ENCODE assay signal across 17 cellular contexts in genomic region chr4:138666366-138666765, GRCh38.
DNase-seq lines count a peak whose midpoint lies in the region; ATAC-seq, FAIRE-seq and TF ChIP-seq lines count a peak whose summit lies in the region.
"Had no signal": no experiment of that assay in that cellular context is flagged by ENCODE, and none has a peak within 500 bp of the region (broad histone marks: within the 10 kb centered on the region; RNA-seq: fewer than 3 reads in every experiment).

No MANE protein-coding gene starts in this region.

- no peaks in the 10 kb centered on the region for H3K27me3 ChIP-seq in IMR-90 (ENCODE audit: control insufficient read depth, insufficient read depth, low read length)
- H3K27me3 ChIP-seq in mesenchymal stem cell (ENCODE audit: control insufficient read depth in 1 of 2, insufficient read depth in 1 of 2, low read length in 2 of 2): no peaks in the 10 kb centered on the region
- H3K27me3 ChIP-seq: SJSA1 had no signal

- H2AK5ac ChIP-seq in IMR-90 (ENCODE audit: low read depth, low read length) (0 out of 2 replicates have a peak overlapping the region, but pooled peaks have one; percentile 26), mesenchymal stem cell (ENCODE audit: low read length, severe bottlenecking) (peak overlapping the region; percentile 7)

- peak; percentile 8 for DNase-seq in Daoy (ENCODE audit: low read depth)
- DNase-seq in IMR-90: no peak
- DNase-seq in RCC 7860 (ENCODE audit: low spot score): peak; percentile 10
- DNase-seq in mesenchymal stem cell: no peak
- no peak for DNase-seq in activated CD8-positive, alpha-beta memory T cell treated with anti-CD3 and anti-CD28 coated beads, Interleukin-2, amount 50 U/mL, for 48 hours
- DNase-seq: Caco-2; CD4-positive, CD25-positive, alpha-beta regulatory T cell; DMS53; GOT3; NCI-H1930; NCI-H526 treated with DMSO at 0.1 percent for 48 hours; T-helper 2 cell had no signal

- no peak overlapping the region for H3K14ac ChIP-seq in IMR-90 (replicated peaks; ENCODE audit: low read depth, low read length)
- peak overlapping the region in 1 of 2 experiments; percentile 79 for H3K14ac ChIP-seq in mesenchymal stem cell (ENCODE audit: low read length in 2 of 2)

- in situ Hi-C loops in IMR-90 (cut with MboI; ENCODE audit: low sequenced_read_pairs): no loop called here

- no peaks in the 10 kb centered on the region for H4K20me1 ChIP-seq in IMR-90 (ENCODE audit: insufficient read depth, low read length)

- ATAC-seq in IMR-90 (ENCODE audit: low read depth) (no peak), GM21737 (IDR thresholded peaks at IDR 0.05; ENCODE audit: unreplicated experiment) (no peak), GM19467 (IDR thresholded peaks at IDR 0.05; ENCODE audit: unreplicated experiment) (no peak)

- peaks cover 8% of the 10 kb centered on the region for H3K4me1 ChIP-seq in IMR-90 (ENCODE audit: control insufficient read depth, insufficient read depth, low read length)
- peaks cover 16% of the 10 kb centered on the region for H3K4me1 ChIP-seq in mesenchymal stem cell (ENCODE audit: control insufficient read depth, insufficient read depth, low read depth, low read length)
- H3K4me1 ChIP-seq: Caco-2 had no signal

- no peak overlapping the region for H2BK20ac ChIP-seq in IMR-90 (ENCODE audit: low read depth, low read length)

- peaks cover 7% of the 10 kb centered on the region; the same call in 1 of the 2 replicates for H3K9me1 ChIP-seq in IMR-90 (ENCODE audit: insufficient read depth, low read length)

- no TSS peak for BruUV-seq in IMR-90 (replicated peaks; lab: Mats Ljungman, UMichigan)

- H3K18ac ChIP-seq in IMR-90 (ENCODE audit: low read depth, low read length) (no peak overlapping the region), mesenchymal stem cell (ENCODE audit: low read depth in 1 of 2, low read length in 2 of 2) (no peak overlapping the region)

- intact Hi-C loops in IMR-90 (cut with micrococcal nuclease): no loop called here

- WGBS in IMR-90 (ENCODE audit: extremely low coverage in 2 of 2, insufficient read length in 1 of 2), 2 experiments: 77% methylated on average over 4 of the region's 6 CpGs; no CpG with 5 or more reads in 1 of the 2 experiments
- 92% methylated on average over 6 of the region's 6 CpGs for WGBS in mesenchymal stem cell

- TF ChIP-seq POLR2A in IMR-90 (IDR thresholded peaks at IDR 0.05; ENCODE audit: low read depth, low read length): no peak

- H2BK12ac ChIP-seq in mesenchymal stem cell (ENCODE audit: low read length in 2 of 2): no peak overlapping the region

- CTCF ChIA-PET in IMR-90 (lab: Yijun Ruan, JAX): no interaction called here

- no peak overlapping the region for H2AK9ac ChIP-seq in IMR-90 (replicated peaks; ENCODE audit: low read depth, low read length, poor library complexity)

- H3K9me3 ChIP-seq in IMR-90 (ENCODE audit: control insufficient read depth, insufficient read depth, low read length) (no peaks in the 10 kb centered on the region), mesenchymal stem cell (ENCODE audit: control insufficient read depth, low read length) (no peaks in the 10 kb centered on the region)
- H3K9me3 ChIP-seq: Caco-2, SJSA1 had no signal

- no peak overlapping the region for H2BK15ac ChIP-seq in IMR-90 (ENCODE audit: low read depth, low read length)
- no peak overlapping the region for H2BK15ac ChIP-seq in mesenchymal stem cell (ENCODE audit: low read depth, poor library complexity, severe bottlenecking)

- H2AFZ ChIP-seq in IMR-90 (replicated peaks; ENCODE audit: low read length, poor library complexity): peak overlapping the region; percentile 10
- no peak overlapping the region for H2AFZ ChIP-seq in mesenchymal stem cell (ENCODE audit: low read depth, low read length)

- no peak for TF ChIP-seq RAD21 in IMR-90 (IDR thresholded peaks at IDR 0.05; ENCODE audit: low read length)

- FAIRE-seq in RCC 7860 (lab: Jason Lieb, UNC): no peak

- H3K4me2 ChIP-seq in IMR-90 (ENCODE audit: low read depth, low read length) (no peak overlapping the region), mesenchymal stem cell (ENCODE audit: low read length, poor library complexity, severe bottlenecking) (no peak overlapping the region)
- H3K4me2 ChIP-seq: KMS-11 had no signal

- H2BK120ac ChIP-seq in IMR-90 (ENCODE audit: low read depth, low read length) (no peak overlapping the region; the same call in 1 of the 2 replicates), mesenchymal stem cell (ENCODE audit: low read depth, low read length) (no peak overlapping the region)

- no peak overlapping the region for H2BK5ac ChIP-seq in IMR-90 (ENCODE audit: low read depth, low read length, poor library complexity, severe bottlenecking)
- H2BK5ac ChIP-seq in mesenchymal stem cell (ENCODE audit: low read depth, low read length, poor library complexity, severe bottlenecking): no peak overlapping the region

- POLR2A ChIA-PET in IMR-90 (lab: Charles Lee; ENCODE audit: unreplicated experiment): no interaction called here

- H3K9ac ChIP-seq in IMR-90 (ENCODE audit: low read depth, low read length) (no peak overlapping the region), mesenchymal stem cell (ENCODE audit: low read length) (no peak overlapping the region)
- H3K9ac ChIP-seq: KMS-11 had no signal

- H3K27ac ChIP-seq in IMR-90 (ENCODE audit: insufficient read depth, low read length) (no peak overlapping the region), mesenchymal stem cell (ENCODE audit: low read length, poor library complexity, severe bottlenecking) (no peak overlapping the region)
- H3K27ac ChIP-seq: KMS-11, RWPE1, SJSA1 had no signal

- H3K4ac ChIP-seq in IMR-90 (ENCODE audit: low read depth, low read length): no peak overlapping the region; the same call in 1 of the 2 replicates
- H3K4ac ChIP-seq in mesenchymal stem cell (ENCODE audit: low read depth in 1 of 2, low read length in 2 of 2): no peak overlapping the region

- no peak overlapping the region for H4K91ac ChIP-seq in IMR-90 (ENCODE audit: insufficient read depth, low read depth, low read length)
- H4K91ac ChIP-seq in mesenchymal stem cell (ENCODE audit: low read length): no peak overlapping the region

- no peak overlapping the region for H4K8ac ChIP-seq in IMR-90 (ENCODE audit: low read depth in 2 of 2, low read length in 2 of 2)
- no peak overlapping the region for H4K8ac ChIP-seq in mesenchymal stem cell (ENCODE audit: low read length)

- TF ChIP-seq CTCF in IMR-90 (conservative IDR thresholded peaks at IDR 0.05; ENCODE audit: low read depth, low read length): no peak

- H3K79me1 ChIP-seq in IMR-90 (ENCODE audit: low read depth in 1 of 2, low read length in 2 of 2) (no peaks in the 10 kb centered on the region), mesenchymal stem cell (replicated peaks; ENCODE audit: low read length, poor library complexity, severe bottlenecking) (no peaks in the 10 kb centered on the region)

- H4K5ac ChIP-seq in IMR-90 (ENCODE audit: low read depth, low read length): no peak overlapping the region

- H3K4me3 ChIP-seq in IMR-90 (ENCODE audit: insufficient read depth, low read depth, low read length) (no peak overlapping the region), mesenchymal stem cell (ENCODE audit: insufficient read depth in 1 of 2, low read depth in 1 of 2, low read length in 2 of 2) (no peak overlapping the region)
- H3K4me3 ChIP-seq: SJSA1 had no signal

- H3K36me3 ChIP-seq in IMR-90 (ENCODE audit: control insufficient read depth, insufficient read depth, low read length): no peaks in the 10 kb centered on the region
- H3K36me3 ChIP-seq in mesenchymal stem cell (ENCODE audit: control insufficient read depth in 1 of 2, insufficient read depth in 2 of 2, low read depth in 1 of 2, low read length in 2 of 2): no peaks in the 10 kb centered on the region
- H3K36me3 ChIP-seq: SJSA1 had no signal

- dilution Hi-C loops in IMR-90 (cut with HindIII; ENCODE audit: low sequenced_read_pairs, unreplicated experiment): no loop called here

- H3K56ac ChIP-seq in IMR-90 (ENCODE audit: extremely low read depth, insufficient read depth, low read length): no peak overlapping the region

- H3K23ac ChIP-seq in IMR-90 (ENCODE audit: low read depth, low read length): no peak overlapping the region
- H3K23ac ChIP-seq in mesenchymal stem cell (ENCODE audit: low read length in 2 of 2): no peak overlapping the region

TF ChIP-seq in IMR-90, 13 proteins besides CTCF, POLR2A, EP300 and RAD21:
- TF ChIP-seq BHLHE40 (IDR thresholded peaks at IDR 0.05; ENCODE audit: low read depth, low read length): no peak
TF ChIP-seq in IMR-90: peak in this region for 0.

Comparison
In these comparisons a context has a peak if more than half of its experiments do, and no peak if none do; other contexts are left out.
1. DNase-seq: peak in Daoy (single experiment) and RCC 7860 (single experiment); none in IMR-90 (single experiment), mesenchymal stem cell (single experiment) and activated CD8-positive, alpha-beta memory T cell treated with anti-CD3 and anti-CD28 coated beads, Interleukin-2, amount 50 U/mL, for 48 hours (single experiment).